8 cellular contexts compared by ENCODE assay signal in genomic region chr18:3585656-3586509, GRCh38.
A peak's percentile ranks its signal among the peaks of the same experiment; 100 is the strongest.
DNase-seq lines count a peak whose midpoint lies in the region; ATAC-seq, FAIRE-seq and TF ChIP-seq lines count a peak whose summit lies in the region.

No MANE protein-coding gene starts in this region.

- H3K9me3 ChIP-seq in K562 (replicated peaks; ENCODE audit: control insufficient read depth, insufficient read depth, low read depth, low read length), result no peaks in the 10 kb centered on the region
- H3K9me3 ChIP-seq in iPS DF 6.9 (ENCODE audit: control insufficient read depth, insufficient read depth, low read length), result no peaks in the 10 kb centered on the region

- in situ Hi-C loops in K562 (cut with MboI), result loop anchor here (5.0 kb wide), 1 partner anchor 304 kb away; no protein-coding TSS in a partner anchor

- H3K36me3 ChIP-seq in K562 (ENCODE audit: control insufficient read depth, insufficient read depth, low read length) (no peaks in the 10 kb centered on the region), iPS DF 6.9 (ENCODE audit: control insufficient read depth, insufficient read depth, low read length) (no peaks in the 10 kb centered on the region)

- peak; percentile 97 for FAIRE-seq in K562 (lab: Jason Lieb, UNC)

- TF ChIP-seq RAD21 in K562 (CRISPR knock-in tag; conservative IDR thresholded peaks at IDR 0.05 in 1 of 2, IDR thresholded peaks at IDR 0.05 in 1 of 2), result peak; percentile 96 to 97

- H3K9me1 ChIP-seq in K562 (ENCODE audit: control insufficient read depth, insufficient read depth, low read length), result no peaks in the 10 kb centered on the region

- CTCF ChIA-PET in K562 (lab: Yijun Ruan, JAX; ENCODE audit: low intra/inter-chr PET ratio), result interaction anchor here (1.7 to 1.8 kb wide), 2 partner anchors 81 to 131 kb away, joined by 4 to 7 read pairs; no protein-coding TSS in a partner anchor

- peak overlapping the region; percentile 63 for H2AFZ ChIP-seq in K562 (ENCODE audit: low read depth, low read length)

- no peaks in the 10 kb centered on the region for H4K20me1 ChIP-seq in K562 (replicated peaks; ENCODE audit: control insufficient read depth, insufficient read depth, low read length)

- H3K79me2 ChIP-seq in K562 (ENCODE audit: control insufficient read depth, insufficient read depth, low read length), result no peaks in the 10 kb centered on the region

- intact Hi-C loops in K562 (cut with micrococcal nuclease), result loop anchor here (1.0 to 5.0 kb wide), 4 partner anchors 59 to 305 kb away; no protein-coding TSS in a partner anchor

- peak; percentile 94 to 98 (median 98) for TF ChIP-seq CTCF in K562 (IDR thresholded peaks at IDR 0.05 in 2 of 3, conservative IDR thresholded peaks at IDR 0.05 in 1 of 3; ENCODE audit: insufficient read depth in 2 of 3, low read depth in 1 of 3, low read length in 3 of 3)

- H3K4me3 ChIP-seq in K562 (no peak overlapping the region), iPS DF 6.9 (ENCODE audit: low read length) (no peak overlapping the region)

- 29% methylated on average over 12 of the region's 12 CpGs for WGBS in K562 (ENCODE audit: insufficient coverage, low coverage, missing lambda C conversion rate)
- no CpG with 5 or more reads among the region's 12 CpGs for WGBS in iPS DF 6.9 (ENCODE audit: insufficient coverage, insufficient read length)

- no TSS peak for BruUV-seq in K562 (replicated peaks; lab: Mats Ljungman, UMichigan)

- no peak for TF ChIP-seq POLR2A in K562 (conservative IDR thresholded peaks at IDR 0.05)

- peak; percentile 77 for TF ChIP-seq EP300 in K562 (IDR thresholded peaks at IDR 0.05; ENCODE audit: low read length)

- peaks cover 25 to 32% of the 10 kb centered on the region in 2 experiments for H3K4me1 ChIP-seq in K562 (replicated peaks in 1 of 2; ENCODE audit: control insufficient read depth in 2 of 2, insufficient read depth in 2 of 2, low read length in 2 of 2)
- H3K4me1 ChIP-seq in iPS DF 6.9 (ENCODE audit: control insufficient read depth, insufficient read depth, low read length), result peaks cover 5% of the 10 kb centered on the region; the same call in 1 of the 2 replicates

- H3K27ac ChIP-seq in K562 (ENCODE audit: extremely low read depth, low read depth, low read length), result peak overlapping the region; percentile 64
- no peak overlapping the region for H3K27ac ChIP-seq in iPS DF 6.9 (ENCODE audit: low read length)

- peak; percentile 7 for ATAC-seq in HG02943 (IDR thresholded peaks at IDR 0.05; ENCODE audit: low read depth, unreplicated experiment)
- peak; percentile 96 for ATAC-seq in K562

- POLR2A ChIA-PET in K562 (lab: Yijun Ruan, JAX), result interaction anchor here (0.6 to 2.3 kb wide), 20 partner anchors 8 to 339 kb away, joined by 3 to 20 read pairs (median 4); no protein-coding TSS in a partner anchor

- DNase-seq in NCI-H1417 (lab: John Stamatoyannopoulos, UW), result peak; percentile 58 to 89 (median 87)
- DNase-seq in NCI-H1417 treated with DMSO at 0.1 percent for 48 hours (lab: John Stamatoyannopoulos, UW), result no peak
- DNase-seq in NCI-H2029 (lab: John Stamatoyannopoulos, UW), result peak; percentile 89
- peak; percentile 62 for DNase-seq in T-helper 9 cell
- peak; percentile 90 to 98 (median 93) for DNase-seq in K562 (ENCODE audit: extremely low read depth in 1 of 4, low spot score in 3 of 4)
- DNase-seq in iPS DF 6.9 (ENCODE audit: low read depth, low spot score), result peak; percentile 84
- DNase-seq in stimulated activated CD4-positive, alpha-beta T cell treated with anti-CD3 and anti-CD28 coated beads, Interleukin-15, amount 100 ng/mL, for 24 hours, result peak; percentile 84

- peak overlapping the region; percentile 53 for H3K4me2 ChIP-seq in K562 (ENCODE audit: insufficient read depth, low read length)

- H3K27me3 ChIP-seq in K562 (ENCODE audit: control insufficient read depth in 2 of 2, insufficient read depth in 2 of 2, low read length in 2 of 2), result no peaks in the 10 kb centered on the region
- H3K27me3 ChIP-seq in iPS DF 6.9 (ENCODE audit: control insufficient read depth, insufficient read depth, low read length), result no peaks in the 10 kb centered on the region

- H3K9ac ChIP-seq in K562 (ENCODE audit: insufficient read depth in 1 of 2, low read depth in 2 of 2, low read length in 2 of 2), result no peak overlapping the region

TF ChIP-seq in K562, 482 proteins besides CTCF, POLR2A, EP300 and RAD21 (continues in another document):
- TF ChIP-seq ELK3 (CRISPR knock-in tag; IDR thresholded peaks at IDR 0.05) (no peak), PREB (CRISPR knock-in tag; IDR thresholded peaks at IDR 0.05) (no peak), ARID4B (CRISPR knock-in tag; IDR thresholded peaks at IDR 0.05) (peak; percentile 32; the same call in 1 of the 2 replicates), TBP (optimal IDR thresholded peaks at IDR 0.05; ENCODE audit: low read depth, low read length) (no peak), POLR2AphosphoS5 (IDR thresholded peaks at IDR 0.05; ENCODE audit: control insufficient read depth, insufficient read depth, low read depth, low read length) (no peak), ZNF175 (CRISPR knock-in tag; IDR thresholded peaks at IDR 0.05; ENCODE audit: low read depth) (peak; percentile 18; the same call in 1 of the 2 replicates), MCM3 (IDR thresholded peaks at IDR 0.05) (no peak), HDAC6 (IDR thresholded peaks at IDR 0.05; ENCODE audit: low read depth, low read length) (no peak), TSHZ1 (CRISPR knock-in tag; IDR thresholded peaks at IDR 0.05) (no peak)
